ENCODE assay signal across 9 cellular contexts in genomic region chr22:32476286-32476685, GRCh38. TPM values are rescaled to one million over a fixed set of nuclear protein-coding genes. Genes with fewer than 3 reads are reported as not detected.
DNase-seq lines count a peak whose midpoint lies in the region; ATAC-seq and TF ChIP-seq lines count a peak whose summit lies in the region.
"Had no signal": no experiment of that assay in that cellular context is flagged by ENCODE, and none has a peak within 500 bp of the region (broad histone marks: within the 10 kb centered on the region; RNA-seq: fewer than 3 reads in every experiment).

No MANE protein-coding gene starts in this region.

- H3F3A ChIP-seq in DOHH2 (ENCODE audit: control insufficient read depth, insufficient read depth) = no peaks in the 10 kb centered on the region

- no peak overlapping the region for H2AFZ ChIP-seq in parathyroid adenoma

- ATAC-seq in GM19023 (IDR thresholded peaks at IDR 0.05; ENCODE audit: unreplicated experiment) = no peak
- ATAC-seq in GM21717 (IDR thresholded peaks at IDR 0.05; ENCODE audit: unreplicated experiment) = no peak
- ATAC-seq in GM21360 (IDR thresholded peaks at IDR 0.05; ENCODE audit: unreplicated experiment) = no peak

- H4K20me1 ChIP-seq in DOHH2 (ENCODE audit: control insufficient read depth, insufficient read depth, low read depth, low read length) = peaks cover 27% of the 10 kb centered on the region

- DNase-seq in Peyer's patch (no peak), epithelial cell of prostate (ENCODE audit: low read depth, low spot score) (no peak), NCI-H82 (lab: John Stamatoyannopoulos, UW) (no peak)

- no peak for TF ChIP-seq POLR2A in Peyer's patch (IDR thresholded peaks at IDR 0.05)

- no peak for TF ChIP-seq CTCF in DOHH2 (IDR thresholded peaks at IDR 0.05; ENCODE audit: low read depth, low read length, poor library complexity, severe bottlenecking)
- no peak for TF ChIP-seq CTCF in Peyer's patch (IDR thresholded peaks at IDR 0.05)
- TF ChIP-seq CTCF in parathyroid adenoma (IDR thresholded peaks at IDR 0.05) = no peak

- no peaks in the 10 kb centered on the region for H3K9me2 ChIP-seq in DOHH2 (replicated peaks; ENCODE audit: control insufficient read depth, low read length)

- H3K4me1 ChIP-seq in DOHH2 (ENCODE audit: control insufficient read depth, low read length) = peaks cover 38% of the 10 kb centered on the region
- H3K4me1 ChIP-seq in Peyer's patch = peaks cover 0 to 18% (median 11%) of the 10 kb centered on the region in 4 donors
- H3K4me1 ChIP-seq in parathyroid adenoma = peaks cover 7% of the 10 kb centered on the region

- peaks cover 73% of the 10 kb centered on the region for H3K79me2 ChIP-seq in DOHH2 (ENCODE audit: control insufficient read depth, low read length)
- H3K79me2 ChIP-seq in parathyroid adenoma = peaks cover 16% of the 10 kb centered on the region

- H3K36me3 ChIP-seq in DOHH2 (ENCODE audit: control insufficient read depth, low read length) (peaks cover 31% of the 10 kb centered on the region), Peyer's patch (peaks cover 0 to 6% (median 0%) of the 10 kb centered on the region in 3 donors), parathyroid adenoma (ENCODE audit: control insufficient read depth, insufficient read depth, low read length) (no peaks in the 10 kb centered on the region)

- H3K9ac ChIP-seq in parathyroid adenoma = no peak overlapping the region

- H3K4me2 ChIP-seq in DOHH2 (ENCODE audit: low read length) = peak overlapping the region; percentile 79
- peak overlapping the region; percentile 82 for H3K4me2 ChIP-seq in parathyroid adenoma (ENCODE audit: low read length)

- H3K4me3 ChIP-seq in DOHH2 (ENCODE audit: low read length) (peak overlapping the region; percentile 93), Peyer's patch (peak overlapping the region; percentile 62 to 91 (median 81)), parathyroid adenoma (ENCODE audit: low read depth, low read length) (peak overlapping the region; percentile 93)

- no peak overlapping the region for H3K27ac ChIP-seq in DOHH2 (ENCODE audit: low read depth, low read length)
- H3K27ac ChIP-seq in Peyer's patch = peak overlapping the region; percentile 93 to 99 (median 97)
- H3K27ac ChIP-seq in epithelial cell of prostate = peak overlapping the region; percentile 92
- no peak overlapping the region for H3K27ac ChIP-seq in parathyroid adenoma

- no peaks in the 10 kb centered on the region for H3K9me3 ChIP-seq in DOHH2 (ENCODE audit: control insufficient read depth, insufficient read depth, low read length)
- no peaks in the 10 kb centered on the region for H3K9me3 ChIP-seq in Peyer's patch
- no peaks in the 10 kb centered on the region for H3K9me3 ChIP-seq in parathyroid adenoma (ENCODE audit: control insufficient read depth, low read length)

- H3K27me3 ChIP-seq in DOHH2 (ENCODE audit: control insufficient read depth, low read length) (no peaks in the 10 kb centered on the region), Peyer's patch (no peaks in the 10 kb centered on the region), parathyroid adenoma (ENCODE audit: control insufficient read depth, insufficient read depth, low read length) (no peaks in the 10 kb centered on the region)

RNA-seq across cellular contexts. Expression of gene FBXO7, which starts 1.7 kb away (rescaled TPM):
- 10 to 100 TPM; 61.1 to 98.3 (median 80.9) TPM for total RNA-seq in Peyer's patch

RNA-seq across cellular contexts. Expression of gene BPIFC, which starts 12.0 kb away (rescaled TPM):
- not detected for total RNA-seq in Peyer's patch
- total RNA-seq: T-helper 2 cell treated with Interferon-gamma antibody and Interleukin-4, amounts not matched to agents 100 ng/mL and 5 ng/mL, for 36 hours had no signal

Comparison
In these comparisons a context has a peak if more than half of its experiments do, and no peak if none do; other contexts are left out.
1. H3K27ac ChIP-seq: peak in Peyer's patch (4 of 4) and epithelial cell of prostate (single experiment); none in DOHH2 (single experiment) and parathyroid adenoma (single experiment).
2. Peak in every context shown above with its lines, with median percentiles within 50 percentile points of each other: H3K4me3 ChIP-seq.